ENCODE assay signal across 1 cellular context in genomic region chr4:101304916-101305315, GRCh38.
TF ChIP-seq lines count a peak whose summit lies in the region.

No MANE protein-coding gene starts in this region.

TF ChIP-seq in HEK293, 187 proteins besides CTCF, POLR2A, EP300 and RAD21 (continued from another document and continues in another):
- TF ChIP-seq ZNF530 (tag by site-specific recombination; IDR thresholded peaks at IDR 0.05; ENCODE audit: low read depth) (no peak), ZEB2 (tag by site-specific recombination; IDR thresholded peaks at IDR 0.05) (peak; percentile 77), KLF1 (tag by site-specific recombination; IDR thresholded peaks at IDR 0.05) (no peak), MEIS1 (CRISPR knock-in tag; IDR thresholded peaks at IDR 0.05; ENCODE audit: borderline replicate concordance) (no peak), ZNF549 (tag by site-specific recombination; IDR thresholded peaks at IDR 0.05) (no peak), KLF17 (tag by site-specific recombination; IDR thresholded peaks at IDR 0.05) (no peak), ZBTB21 (tag by site-specific recombination; IDR thresholded peaks at IDR 0.05) (no peak), ZNF747 (tag by site-specific recombination; IDR thresholded peaks at IDR 0.05) (no peak), ZNF600 (tag by site-specific recombination; IDR thresholded peaks at IDR 0.05) (peak; percentile 43; the same call in 1 of the 2 replicates), ZBTB1 (tag by site-specific recombination; IDR thresholded peaks at IDR 0.05) (no peak), ZNF558 (tag by site-specific recombination; IDR thresholded peaks at IDR 0.05) (no peak), ZNF664 (tag by site-specific recombination; IDR thresholded peaks at IDR 0.05) (no peak), ZNF335 (tag by site-specific recombination; conservative IDR thresholded peaks at IDR 0.05) (no peak), ZNF202 (tag by site-specific recombination; IDR thresholded peaks at IDR 0.05; ENCODE audit: borderline replicate concordance) (no peak), ZNF48 (tag by site-specific recombination; IDR thresholded peaks at IDR 0.05) (no peak), ZNF266 (tag by site-specific recombination; IDR thresholded peaks at IDR 0.05; ENCODE audit: low read depth) (no peak), YY1 (tag by site-specific recombination; IDR thresholded peaks at IDR 0.05) (no peak), ZNF610 (tag by site-specific recombination; IDR thresholded peaks at IDR 0.05; ENCODE audit: borderline replicate concordance) (no peak), ZNF571 (tag by site-specific recombination; IDR thresholded peaks at IDR 0.05) (no peak), HOXD13 (CRISPR knock-in tag; IDR thresholded peaks at IDR 0.05; ENCODE audit: borderline replicate concordance) (no peak), RBAK (tag by site-specific recombination; IDR thresholded peaks at IDR 0.05) (no peak), ZNF426 (tag by site-specific recombination; IDR thresholded peaks at IDR 0.05) (no peak), ZNF621 (tag by site-specific recombination; IDR thresholded peaks at IDR 0.05) (no peak), ZNF626 (tag by site-specific recombination; IDR thresholded peaks at IDR 0.05) (no peak), ZNF140 (tag by site-specific recombination; IDR thresholded peaks at IDR 0.05) (no peak), ZFHX2 (tag by site-specific recombination; conservative IDR thresholded peaks at IDR 0.05) (peak; percentile 24; the same call in 1 of the 2 replicates), ZNF449 (tag by site-specific recombination; IDR thresholded peaks at IDR 0.05) (peak; percentile 22; the same call in 1 of the 2 replicates), GLIS2 (tag by site-specific recombination; IDR thresholded peaks at IDR 0.05) (no peak), ZNF776 (tag by site-specific recombination; IDR thresholded peaks at IDR 0.05; ENCODE audit: borderline replicate concordance) (no peak), ZNF354C (tag by site-specific recombination; IDR thresholded peaks at IDR 0.05; ENCODE audit: borderline replicate concordance, low read depth) (no peak), REPIN1 (tag by site-specific recombination; IDR thresholded peaks at IDR 0.05; ENCODE audit: low read depth) (no peak), ZBTB8A (tag by site-specific recombination; IDR thresholded peaks at IDR 0.05) (peak; percentile 25; the same call in 1 of the 2 replicates), ZNF311 (tag by site-specific recombination; IDR thresholded peaks at IDR 0.05; ENCODE audit: borderline replicate concordance) (no peak)
- TF ChIP-seq, protein P1, sequence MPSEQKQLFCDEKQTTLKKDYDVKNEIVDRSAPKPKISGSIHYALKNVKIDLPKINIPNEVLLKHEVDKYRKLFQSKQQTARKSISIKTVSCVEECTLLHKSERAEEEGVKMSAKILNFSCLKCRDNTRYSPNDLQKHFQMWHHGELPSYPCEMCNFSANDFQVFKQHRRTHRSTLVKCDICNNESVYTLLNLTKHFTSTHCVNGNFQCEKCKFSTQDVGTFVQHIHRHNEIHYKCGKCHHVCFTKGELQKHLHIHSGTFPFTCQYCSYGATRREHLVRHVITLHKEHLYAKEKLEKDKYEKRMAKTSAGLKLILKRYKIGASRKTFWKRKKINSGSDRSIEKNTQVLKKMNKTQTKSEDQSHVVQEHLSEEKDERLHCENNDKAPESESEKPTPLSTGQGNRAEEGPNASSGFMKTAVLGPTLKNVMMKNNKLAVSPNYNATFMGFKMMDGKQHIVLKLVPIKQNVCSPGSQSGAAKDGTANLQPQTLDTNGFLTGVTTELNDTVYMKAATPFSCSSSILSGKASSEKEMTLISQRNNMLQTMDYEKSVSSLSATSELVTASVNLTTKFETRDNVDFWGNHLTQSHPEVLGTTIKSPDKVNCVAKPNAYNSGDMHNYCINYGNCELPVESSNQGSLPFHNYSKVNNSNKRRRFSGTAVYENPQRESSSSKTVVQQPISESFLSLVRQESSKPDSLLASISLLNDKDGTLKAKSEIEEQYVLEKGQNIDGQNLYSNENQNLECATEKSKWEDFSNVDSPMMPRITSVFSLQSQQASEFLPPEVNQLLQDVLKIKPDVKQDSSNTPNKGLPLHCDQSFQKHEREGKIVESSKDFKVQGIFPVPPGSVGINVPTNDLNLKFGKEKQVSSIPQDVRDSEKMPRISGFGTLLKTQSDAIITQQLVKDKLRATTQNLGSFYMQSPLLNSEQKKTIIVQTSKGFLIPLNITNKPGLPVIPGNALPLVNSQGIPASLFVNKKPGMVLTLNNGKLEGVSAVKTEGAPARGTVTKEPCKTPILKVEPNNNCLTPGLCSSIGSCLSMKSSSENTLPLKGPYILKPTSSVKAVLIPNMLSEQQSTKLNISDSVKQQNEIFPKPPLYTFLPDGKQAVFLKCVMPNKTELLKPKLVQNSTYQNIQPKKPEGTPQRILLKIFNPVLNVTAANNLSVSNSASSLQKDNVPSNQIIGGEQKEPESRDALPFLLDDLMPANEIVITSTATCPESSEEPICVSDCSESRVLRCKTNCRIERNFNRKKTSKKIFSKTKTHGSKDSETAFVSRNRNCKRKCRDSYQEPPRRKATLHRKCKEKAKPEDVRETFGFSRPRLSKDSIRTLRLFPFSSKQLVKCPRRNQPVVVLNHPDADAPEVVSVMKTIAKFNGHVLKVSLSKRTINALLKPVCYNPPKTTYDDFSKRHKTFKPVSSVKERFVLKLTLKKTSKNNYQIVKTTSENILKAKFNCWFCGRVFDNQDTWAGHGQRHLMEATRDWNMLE (tag by site-specific recombination; conservative IDR thresholded peaks at IDR 0.05; ENCODE audit: low read depth): no peak
- TF ChIP-seq, protein P2, sequence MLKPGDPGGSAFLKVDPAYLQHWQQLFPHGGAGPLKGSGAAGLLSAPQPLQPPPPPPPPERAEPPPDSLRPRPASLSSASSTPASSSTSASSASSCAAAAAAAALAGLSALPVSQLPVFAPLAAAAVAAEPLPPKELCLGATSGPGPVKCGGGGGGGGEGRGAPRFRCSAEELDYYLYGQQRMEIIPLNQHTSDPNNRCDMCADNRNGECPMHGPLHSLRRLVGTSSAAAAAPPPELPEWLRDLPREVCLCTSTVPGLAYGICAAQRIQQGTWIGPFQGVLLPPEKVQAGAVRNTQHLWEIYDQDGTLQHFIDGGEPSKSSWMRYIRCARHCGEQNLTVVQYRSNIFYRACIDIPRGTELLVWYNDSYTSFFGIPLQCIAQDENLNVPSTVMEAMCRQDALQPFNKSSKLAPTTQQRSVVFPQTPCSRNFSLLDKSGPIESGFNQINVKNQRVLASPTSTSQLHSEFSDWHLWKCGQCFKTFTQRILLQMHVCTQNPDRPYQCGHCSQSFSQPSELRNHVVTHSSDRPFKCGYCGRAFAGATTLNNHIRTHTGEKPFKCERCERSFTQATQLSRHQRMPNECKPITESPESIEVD (tag by site-specific recombination; IDR thresholded peaks at IDR 0.05): peak; percentile 86
- TF ChIP-seq, protein P3, sequence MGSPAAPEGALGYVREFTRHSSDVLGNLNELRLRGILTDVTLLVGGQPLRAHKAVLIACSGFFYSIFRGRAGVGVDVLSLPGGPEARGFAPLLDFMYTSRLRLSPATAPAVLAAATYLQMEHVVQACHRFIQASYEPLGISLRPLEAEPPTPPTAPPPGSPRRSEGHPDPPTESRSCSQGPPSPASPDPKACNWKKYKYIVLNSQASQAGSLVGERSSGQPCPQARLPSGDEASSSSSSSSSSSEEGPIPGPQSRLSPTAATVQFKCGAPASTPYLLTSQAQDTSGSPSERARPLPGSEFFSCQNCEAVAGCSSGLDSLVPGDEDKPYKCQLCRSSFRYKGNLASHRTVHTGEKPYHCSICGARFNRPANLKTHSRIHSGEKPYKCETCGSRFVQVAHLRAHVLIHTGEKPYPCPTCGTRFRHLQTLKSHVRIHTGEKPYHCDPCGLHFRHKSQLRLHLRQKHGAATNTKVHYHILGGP (tag by site-specific recombination; IDR thresholded peaks at IDR 0.05): 0 out of 2 replicates have a peak, but pooled peaks have one; percentile 8
- TF ChIP-seq, protein P4, sequence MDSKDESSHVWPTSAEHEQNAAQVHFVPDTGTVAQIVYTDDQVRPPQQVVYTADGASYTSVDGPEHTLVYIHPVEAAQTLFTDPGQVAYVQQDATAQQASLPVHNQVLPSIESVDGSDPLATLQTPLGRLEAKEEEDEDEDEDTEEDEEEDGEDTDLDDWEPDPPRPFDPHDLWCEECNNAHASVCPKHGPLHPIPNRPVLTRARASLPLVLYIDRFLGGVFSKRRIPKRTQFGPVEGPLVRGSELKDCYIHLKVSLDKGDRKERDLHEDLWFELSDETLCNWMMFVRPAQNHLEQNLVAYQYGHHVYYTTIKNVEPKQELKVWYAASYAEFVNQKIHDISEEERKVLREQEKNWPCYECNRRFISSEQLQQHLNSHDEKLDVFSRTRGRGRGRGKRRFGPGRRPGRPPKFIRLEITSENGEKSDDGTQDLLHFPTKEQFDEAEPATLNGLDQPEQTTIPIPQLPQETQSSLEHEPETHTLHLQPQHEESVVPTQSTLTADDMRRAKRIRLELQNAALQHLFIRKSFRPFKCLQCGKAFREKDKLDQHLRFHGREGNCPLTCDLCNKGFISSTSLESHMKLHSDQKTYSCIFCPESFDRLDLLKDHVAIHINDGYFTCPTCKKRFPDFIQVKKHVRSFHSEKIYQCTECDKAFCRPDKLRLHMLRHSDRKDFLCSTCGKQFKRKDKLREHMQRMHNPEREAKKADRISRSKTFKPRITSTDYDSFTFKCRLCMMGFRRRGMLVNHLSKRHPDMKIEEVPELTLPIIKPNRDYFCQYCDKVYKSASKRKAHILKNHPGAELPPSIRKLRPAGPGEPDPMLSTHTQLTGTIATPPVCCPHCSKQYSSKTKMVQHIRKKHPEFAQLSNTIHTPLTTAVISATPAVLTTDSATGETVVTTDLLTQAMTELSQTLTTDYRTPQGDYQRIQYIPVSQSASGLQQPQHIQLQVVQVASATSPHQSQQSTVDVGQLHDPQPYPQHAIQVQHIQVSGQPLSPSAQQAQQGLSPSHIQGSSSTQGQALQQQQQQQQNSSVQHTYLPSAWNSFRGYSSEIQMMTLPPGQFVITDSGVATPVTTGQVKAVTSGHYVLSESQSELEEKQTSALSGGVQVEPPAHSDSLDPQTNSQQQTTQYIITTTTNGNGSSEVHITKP (tag by site-specific recombination; IDR thresholded peaks at IDR 0.05): peak; percentile 81
- TF ChIP-seq, protein P5, sequence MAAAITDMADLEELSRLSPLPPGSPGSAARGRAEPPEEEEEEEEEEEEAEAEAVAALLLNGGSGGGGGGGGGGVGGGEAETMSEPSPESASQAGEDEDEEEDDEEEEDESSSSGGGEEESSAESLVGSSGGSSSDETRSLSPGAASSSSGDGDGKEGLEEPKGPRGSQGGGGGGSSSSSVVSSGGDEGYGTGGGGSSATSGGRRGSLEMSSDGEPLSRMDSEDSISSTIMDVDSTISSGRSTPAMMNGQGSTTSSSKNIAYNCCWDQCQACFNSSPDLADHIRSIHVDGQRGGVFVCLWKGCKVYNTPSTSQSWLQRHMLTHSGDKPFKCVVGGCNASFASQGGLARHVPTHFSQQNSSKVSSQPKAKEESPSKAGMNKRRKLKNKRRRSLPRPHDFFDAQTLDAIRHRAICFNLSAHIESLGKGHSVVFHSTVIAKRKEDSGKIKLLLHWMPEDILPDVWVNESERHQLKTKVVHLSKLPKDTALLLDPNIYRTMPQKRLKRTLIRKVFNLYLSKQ (tag by site-specific recombination; IDR thresholded peaks at IDR 0.05; ENCODE audit: borderline replicate concordance): no peak
- TF ChIP-seq, protein P6, sequence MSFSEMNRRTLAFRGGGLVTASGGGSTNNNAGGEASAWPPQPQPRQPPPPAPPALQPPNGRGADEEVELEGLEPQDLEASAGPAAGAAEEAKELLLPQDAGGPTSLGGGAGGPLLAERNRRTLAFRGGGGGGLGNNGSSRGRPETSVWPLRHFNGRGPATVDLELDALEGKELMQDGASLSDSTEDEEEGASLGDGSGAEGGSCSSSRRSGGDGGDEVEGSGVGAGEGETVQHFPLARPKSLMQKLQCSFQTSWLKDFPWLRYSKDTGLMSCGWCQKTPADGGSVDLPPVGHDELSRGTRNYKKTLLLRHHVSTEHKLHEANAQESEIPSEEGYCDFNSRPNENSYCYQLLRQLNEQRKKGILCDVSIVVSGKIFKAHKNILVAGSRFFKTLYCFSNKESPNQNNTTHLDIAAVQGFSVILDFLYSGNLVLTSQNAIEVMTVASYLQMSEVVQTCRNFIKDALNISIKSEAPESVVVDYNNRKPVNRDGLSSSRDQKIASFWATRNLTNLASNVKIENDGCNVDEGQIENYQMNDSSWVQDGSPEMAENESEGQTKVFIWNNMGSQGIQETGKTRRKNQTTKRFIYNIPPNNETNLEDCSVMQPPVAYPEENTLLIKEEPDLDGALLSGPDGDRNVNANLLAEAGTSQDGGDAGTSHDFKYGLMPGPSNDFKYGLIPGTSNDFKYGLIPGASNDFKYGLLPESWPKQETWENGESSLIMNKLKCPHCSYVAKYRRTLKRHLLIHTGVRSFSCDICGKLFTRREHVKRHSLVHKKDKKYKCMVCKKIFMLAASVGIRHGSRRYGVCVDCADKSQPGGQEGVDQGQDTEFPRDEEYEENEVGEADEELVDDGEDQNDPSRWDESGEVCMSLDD (tag by site-specific recombination; IDR thresholded peaks at IDR 0.05): no peak
